In genomic region chr4:22719218-22719617, GRCh38 we compare ENCODE assay signal across 30 cellular contexts. TPM values are rescaled to one million over a fixed set of nuclear protein-coding genes. Genes with fewer than 3 reads are reported as not detected.
"Had no signal": no experiment of that assay in that cellular context is flagged by ENCODE, and none has a peak within 500 bp of the region (broad histone marks: within the 10 kb centered on the region; RNA-seq: fewer than 3 reads in every experiment).

No MANE protein-coding gene starts in this region.

- H3K4me2 ChIP-seq: PC-9 had no signal

- H3K27ac ChIP-seq: brain microvascular endothelial cell, PC-9, RWPE1, WERI-Rb-1 had no signal

- H3K27me3 ChIP-seq: brain microvascular endothelial cell had no signal

- H3K4me3 ChIP-seq: K562, PC-9 had no signal

- H3K36me3 ChIP-seq: brain microvascular endothelial cell, WERI-Rb-1 had no signal

- DNase-seq: activated CD4-positive, alpha-beta memory T cell treated with anti-CD3 and anti-CD28 coated beads, Interleukin-2, amount 10 ng/mL, durations not matched to agents 7 days and 5 days; activated CD4-positive, alpha-beta T cell treated with anti-CD3 and anti-CD28 coated beads for 1 hour; activated CD4-positive, alpha-beta T cell treated with anti-CD3 and anti-CD28 coated beads for 48 hours; activated CD4-positive, CD25-positive, alpha-beta regulatory T cell; activated CD8-positive, alpha-beta memory T cell treated with anti-CD3 and anti-CD28 coated beads for 24 hours; activated CD8-positive, alpha-beta memory T cell treated with anti-CD3 and anti-CD28 coated beads, Interleukin-2, amount 10 ng/mL, durations not matched to agents 7 days and 5 days; activated CD8-positive, alpha-beta memory T cell treated with anti-CD3 and anti-CD28 coated beads, Interleukin-2, amount 50 U/mL, for 48 hours; activated effector memory CD4-positive, alpha-beta T cell treated with Interleukin-2 at 50 U/mL for 16 hours; activated naive CD4-positive, alpha-beta T cell treated with anti-CD3 and anti-CD28 coated beads, Interleukin-2, amount 10 ng/mL, durations not matched to agents 7 days and 5 days; activated naive CD8-positive, alpha-beta T cell treated with anti-CD3 and anti-CD28 coated beads, Interleukin-2, amount 50 U/mL, for 24 hours; activated T-cell treated with anti-CD3 and anti-CD28 coated beads, Interleukin-2, amount 50 U/mL, for 48 hours; anterior cingulate cortex; brain microvascular endothelial cell; central memory CD4-positive, alpha-beta T cell; NCI-H1105; NCI-H1436; NCI-H1694 treated with DMSO at 0.1 percent for 48 hours; NCI-H510A; NCI-H526; PC-9; SW 1271; T-helper 1 cell; T-helper 2 cell; T1000; WERI-Rb-1 had no signal

- H2AFZ ChIP-seq: PC-9 had no signal

RNA-seq across cellular contexts. Expression of gene GBA3, which starts 26.5 kb away (rescaled TPM):
- total RNA-seq: activated CD4-positive, alpha-beta memory T cell treated with anti-CD3 and anti-CD28 coated beads, Interleukin-2, amount 10 ng/mL, durations not matched to agents 7 days and 5 days; activated CD8-positive, alpha-beta memory T cell treated with anti-CD3 and anti-CD28 coated beads, Interleukin-2, amount 10 ng/mL, durations not matched to agents 7 days and 5 days; MCF 10A; OCI-LY7; PC-9; Right ventricle myocardium inferior had no signal
